1 cellular context compared by ENCODE assay signal in genomic region chr20:51768759-51769517, GRCh38.
TF ChIP-seq lines count a peak whose summit lies in the region.

No MANE protein-coding gene starts in this region.

TF ChIP-seq in HEK293, 187 proteins besides CTCF, POLR2A, EP300 and RAD21 (continued from another document):
- no peak for TF ChIP-seq ZXDB (tag by site-specific recombination; IDR thresholded peaks at IDR 0.05)
- no peak for TF ChIP-seq HOXD13 (CRISPR knock-in tag; IDR thresholded peaks at IDR 0.05; ENCODE audit: borderline replicate concordance)
- no peak for TF ChIP-seq PATZ1 (tag by site-specific recombination; IDR thresholded peaks at IDR 0.05)
- no peak for TF ChIP-seq ZNF426 (tag by site-specific recombination; IDR thresholded peaks at IDR 0.05)
- TF ChIP-seq ZNF585B (tag by site-specific recombination; IDR thresholded peaks at IDR 0.05), result no peak
- TF ChIP-seq ZBTB20 (tag by site-specific recombination; IDR thresholded peaks at IDR 0.05), result peak; percentile 38; the same call in 1 of the 2 replicates
- no peak for TF ChIP-seq ZSCAN30 (tag by site-specific recombination; IDR thresholded peaks at IDR 0.05)
- TF ChIP-seq ZNF544 (tag by site-specific recombination; IDR thresholded peaks at IDR 0.05), result no peak
- no peak for TF ChIP-seq ZSCAN23 (tag by site-specific recombination; IDR thresholded peaks at IDR 0.05)
- no peak for TF ChIP-seq ZBTB1 (tag by site-specific recombination; IDR thresholded peaks at IDR 0.05)
- TF ChIP-seq SALL2 (tag by site-specific recombination; IDR thresholded peaks at IDR 0.05; ENCODE audit: borderline replicate concordance), result no peak
- no peak for TF ChIP-seq ZNF114 (tag by site-specific recombination; IDR thresholded peaks at IDR 0.05)
- TF ChIP-seq ZNF501 (tag by site-specific recombination; IDR thresholded peaks at IDR 0.05), result no peak
- no peak for TF ChIP-seq ZFP41 (tag by site-specific recombination; IDR thresholded peaks at IDR 0.05; ENCODE audit: borderline replicate concordance)
- TF ChIP-seq ZNF639 (tag by site-specific recombination; IDR thresholded peaks at IDR 0.05), result no peak
- TF ChIP-seq PRDM1 (tag by site-specific recombination; IDR thresholded peaks at IDR 0.05), result no peak
- TF ChIP-seq GLIS2 (tag by site-specific recombination; IDR thresholded peaks at IDR 0.05), result peak; percentile 43; the same call in 1 of the 2 replicates
- TF ChIP-seq INSM2 (tag by site-specific recombination; IDR thresholded peaks at IDR 0.05), result no peak
